ENCODE assay signal across 9 cellular contexts in the genomic region with DNA sequence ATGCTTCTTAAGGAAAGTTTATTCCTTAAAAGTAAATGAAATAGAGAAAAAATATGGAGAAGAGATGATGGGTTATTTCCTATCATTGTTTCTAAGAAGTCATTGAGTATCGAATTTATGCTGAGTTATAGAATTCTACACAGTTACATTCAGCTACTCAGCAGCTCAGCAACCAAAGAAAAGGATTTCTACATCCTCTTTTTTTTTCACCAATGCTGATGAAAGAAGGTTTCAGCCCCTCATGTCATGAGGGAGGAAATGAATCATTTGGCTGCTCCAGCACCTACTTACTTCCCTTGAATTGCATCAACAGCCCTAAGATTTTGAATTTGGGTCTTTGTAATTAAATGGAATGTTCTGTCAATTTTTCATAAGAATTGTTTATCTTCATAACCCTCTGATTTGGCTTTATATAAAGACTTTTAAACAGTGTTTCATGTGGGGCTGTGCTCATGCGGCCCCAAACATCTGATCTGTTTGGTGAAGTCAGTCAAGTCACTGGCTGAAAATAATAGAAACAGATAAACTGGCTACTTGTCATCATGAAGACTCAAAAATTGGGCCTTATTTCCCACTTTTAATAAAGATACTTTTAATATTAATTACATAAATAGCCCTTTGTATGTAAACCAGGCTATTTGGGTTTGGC. TPM values are rescaled to one million over a fixed set of nuclear protein-coding genes. Genes with fewer than 3 reads are reported as not detected.
A peak's percentile ranks its signal among the peaks of the same experiment; 100 is the strongest.
DNase-seq lines count a peak whose midpoint lies in the region; ATAC-seq and TF ChIP-seq lines count a peak whose summit lies in the region.
"Had no signal": no experiment of that assay in that cellular context is flagged by ENCODE, and none has a peak within 500 bp of the region (broad histone marks: within the 10 kb centered on the region; RNA-seq: fewer than 3 reads in every experiment).

No MANE protein-coding gene starts in this region.

- peaks cover 3% of the 10 kb centered on the region for H3K4me1 ChIP-seq in suprapubic skin

- H3K9me3 Mint-ChIP-seq in stimulated activated naive CD8-positive, alpha-beta T cell treated with anti-CD3 and anti-CD28 coated beads, Interleukin-15, Interleukin-2, amounts not matched to agents 100 ng/mL and 50 ng/mL, for 24 hours = peaks cover 3% of the 10 kb centered on the region
- H3K9me3 Mint-ChIP-seq: IgD-negative memory B cell had no signal

- no peaks in the 10 kb centered on the region for H3K36me3 ChIP-seq in suprapubic skin

- no peaks in the 10 kb centered on the region for H3K9me3 ChIP-seq in suprapubic skin

- no peak for TF ChIP-seq CTCF in epithelial cell of esophagus (IDR thresholded peaks at IDR 0.05; ENCODE audit: insufficient read depth, low read depth, low read length, missing control alignments)
- no peak for TF ChIP-seq CTCF in suprapubic skin (IDR thresholded peaks at IDR 0.05)

- ATAC-seq in GM21723 (IDR thresholded peaks at IDR 0.05; ENCODE audit: unreplicated experiment) = peak; percentile 89

- H3K27me3 Mint-ChIP-seq in stimulated activated naive CD8-positive, alpha-beta T cell treated with anti-CD3 and anti-CD28 coated beads, Interleukin-15, Interleukin-2, amounts not matched to agents 100 ng/mL and 50 ng/mL, for 24 hours = peaks cover 10% of the 10 kb centered on the region
- H3K27me3 Mint-ChIP-seq: IgD-negative memory B cell had no signal

- DNase-seq in GM04504 (ENCODE audit: low read depth) (peak; percentile 23), M059J (ENCODE audit: low read depth) (peak; percentile 51), epithelial cell of esophagus (ENCODE audit: low read depth) (peak; percentile 77), SHP77 treated with DMSO at 0.1 percent for 48 hours (lab: John Stamatoyannopoulos, UW) (no peak), suprapubic skin (ENCODE audit: low spot score in 2 of 2) (no peak)
- DNase-seq in stimulated activated CD4-positive, alpha-beta T cell treated with anti-CD3 and anti-CD28 coated beads, Interleukin-4, amount 100 ng/mL, for 24 hours = no peak

- no peaks in the 10 kb centered on the region for H3K27me3 ChIP-seq in suprapubic skin

- WGBS in suprapubic skin = 83% methylated on average over 2 of the region's 2 CpGs

- peaks cover 18% of the 10 kb centered on the region for H3K4me1 Mint-ChIP-seq in stimulated activated naive CD8-positive, alpha-beta T cell treated with anti-CD3 and anti-CD28 coated beads, Interleukin-15, Interleukin-2, amounts not matched to agents 100 ng/mL and 50 ng/mL, for 24 hours (ENCODE audit: low read depth)

- H3K27ac Mint-ChIP-seq in stimulated activated naive CD8-positive, alpha-beta T cell treated with anti-CD3 and anti-CD28 coated beads, Interleukin-15, Interleukin-2, amounts not matched to agents 100 ng/mL and 50 ng/mL, for 24 hours = peak overlapping the region; percentile 77

- no peak overlapping the region for H3K27ac ChIP-seq in suprapubic skin

- no peak overlapping the region for H3K4me3 Mint-ChIP-seq in stimulated activated naive CD8-positive, alpha-beta T cell treated with anti-CD3 and anti-CD28 coated beads, Interleukin-15, Interleukin-2, amounts not matched to agents 100 ng/mL and 50 ng/mL, for 24 hours

- no peaks in the 10 kb centered on the region for H3K36me3 Mint-ChIP-seq in stimulated activated naive CD8-positive, alpha-beta T cell treated with anti-CD3 and anti-CD28 coated beads, Interleukin-15, Interleukin-2, amounts not matched to agents 100 ng/mL and 50 ng/mL, for 24 hours (ENCODE audit: low read depth)
- H3K36me3 Mint-ChIP-seq: IgD-negative memory B cell had no signal

- no peak for TF ChIP-seq EP300 in suprapubic skin (IDR thresholded peaks at IDR 0.05)

- H3K4me3 ChIP-seq in epithelial cell of esophagus (ENCODE audit: low read length) (no peak overlapping the region), suprapubic skin (no peak overlapping the region)

- TF ChIP-seq POLR2A in suprapubic skin (IDR thresholded peaks at IDR 0.05) = no peak

RNA-seq across cellular contexts. Expression of gene SNX2, which starts 18.5 kb away (rescaled TPM):
- 54.6 and 75.2 TPM in 2 replicates for total RNA-seq in M059J (2014; rRNA removed; shearing (Covaris generic))
- 10 to 100 TPM; 33.8 to 60.3 (median 45.4) TPM for total RNA-seq in suprapubic skin

Comparison
In these comparisons a context has a peak if more than half of its experiments do, and no peak if none do; other contexts are left out.
1. DNase-seq: peak in GM04504 (single experiment), M059J (single experiment) and epithelial cell of esophagus (single experiment); none in SHP77 treated with DMSO at 0.1 percent for 48 hours (single experiment), stimulated activated CD4-positive, alpha-beta T cell treated with anti-CD3 and anti-CD28 coated beads, Interleukin-4, amount 100 ng/mL, for 24 hours (single experiment) and suprapubic skin (0 of 2).